Comparison of ENCODE assay signal across 9 cellular contexts in genomic region chr6:148342146-148343027, GRCh38. TPM values are rescaled to one million over a fixed set of nuclear protein-coding genes. Genes with fewer than 3 reads are reported as not detected.
DNase-seq lines count a peak whose midpoint lies in the region; FAIRE-seq and TF ChIP-seq lines count a peak whose summit lies in the region.
"Had no signal": no experiment of that assay in that cellular context is flagged by ENCODE, and none has a peak within 500 bp of the region (broad histone marks: within the 10 kb centered on the region; RNA-seq: fewer than 3 reads in every experiment).

SASH1 (plus strand) TSS chr6:148342838; CDS start chr6:148343068, 230 bp downstream.

- H3K4me1 ChIP-seq in ES-I3 (ENCODE audit: insufficient read depth, low read length) (peaks cover 39% of the 10 kb centered on the region), spleen (peaks cover 0 to 26% (median 14%) of the 10 kb centered on the region in 6 donors)

- no peaks in the 10 kb centered on the region for H3K9me3 Mint-ChIP-seq in T-helper 1 cell treated with Interleukin-12 subunit alpha and Interleukin-12 subunit beta and Interleukin-4 antibody, amounts not matched to agents 30 μg/mL and 1 μg/mL, for 36 hours

- no peaks in the 10 kb centered on the region for H3K36me3 ChIP-seq in ES-I3 (ENCODE audit: insufficient read depth, low read length)
- H3K36me3 ChIP-seq in spleen = no peaks in the 10 kb centered on the region

- no peak for FAIRE-seq in H54 (lab: Jason Lieb, UNC)
- FAIRE-seq: islet of Langerhans had no signal

- peaks cover 56% of the 10 kb centered on the region for H3K27me3 Mint-ChIP-seq in T-helper 1 cell treated with Interleukin-12 subunit alpha and Interleukin-12 subunit beta and Interleukin-4 antibody, amounts not matched to agents 30 μg/mL and 1 μg/mL, for 36 hours (ENCODE audit: low read depth)

- WGBS in spleen, 5 donors = 1 to 6% (median 2%) methylated on average over 39 to 69 of the region's 69 CpGs

- TF ChIP-seq POLR2A in H54 (IDR thresholded peaks at IDR 0.05; ENCODE audit: low read depth, low read length) (peak; percentile 47), spleen (IDR thresholded peaks at IDR 0.05) (no peak)

- peaks cover 11% of the 10 kb centered on the region for H3K4me1 Mint-ChIP-seq in T-helper 1 cell treated with Interleukin-12 subunit alpha and Interleukin-12 subunit beta and Interleukin-4 antibody, amounts not matched to agents 30 μg/mL and 1 μg/mL, for 36 hours (ENCODE audit: low read depth)

- H3K4me3 ChIP-seq in spleen = peak within 1 kb of the TSS; percentile 26 to 74 (median 46)

- peak within 1 kb of the TSS; percentile 84 for H3K4me3 Mint-ChIP-seq in T-helper 1 cell treated with Interleukin-12 subunit alpha and Interleukin-12 subunit beta and Interleukin-4 antibody, amounts not matched to agents 30 μg/mL and 1 μg/mL, for 36 hours

- peak within 1 kb of the TSS; percentile 82 for H3K9ac ChIP-seq in ES-I3 (ENCODE audit: low read depth, low read length)

- H3K9me3 ChIP-seq in ES-I3 (ENCODE audit: control insufficient read depth, insufficient read depth, low read length) = no peaks in the 10 kb centered on the region
- H3K9me3 ChIP-seq in spleen = no peaks in the 10 kb centered on the region

- peaks cover 7% of the 10 kb centered on the region for H3K36me3 Mint-ChIP-seq in T-helper 1 cell treated with Interleukin-12 subunit alpha and Interleukin-12 subunit beta and Interleukin-4 antibody, amounts not matched to agents 30 μg/mL and 1 μg/mL, for 36 hours (ENCODE audit: low read depth)

- H3K27me3 ChIP-seq in layer of hippocampus (ENCODE audit: control insufficient read depth, insufficient read depth, low read length) (no peaks in the 10 kb centered on the region), spleen (replicated peaks in 1 of 7) (peaks cover 0 to 60% (median 5%) of the 10 kb centered on the region in 7 donors)

- TF ChIP-seq CTCF in spleen (IDR thresholded peaks at IDR 0.05 in 8 of 11, conservative IDR thresholded peaks at IDR 0.05 in 3 of 11) = no peak

- H3K27ac Mint-ChIP-seq in T-helper 1 cell treated with Interleukin-12 subunit alpha and Interleukin-12 subunit beta and Interleukin-4 antibody, amounts not matched to agents 30 μg/mL and 1 μg/mL, for 36 hours = peak within 1 kb of the TSS; percentile 52

- DNase-seq in H54 (ENCODE audit: insufficient read length, low spot score) (peak; percentile 66), M059J (ENCODE audit: low read depth) (peak; percentile 89), dermis blood vessel endothelial cell (peak; percentile 89), spleen (peak; percentile 76), NCI-H345 (lab: John Stamatoyannopoulos, UW) (no peak)

- H3K27ac ChIP-seq in layer of hippocampus (ENCODE audit: low read depth, low read length) (peak within 1 kb of the TSS; percentile 96), spleen (peak within 1 kb of the TSS; percentile 54 to 90 (median 80))

- intact Hi-C loops in spleen (cut with DNase I; ENCODE audit: low total_unique reads) = no loop called here

RNA-seq across cellular contexts. Expression of gene SASH1, which starts in this region (rescaled TPM):
- 4.9 and 11.5 TPM in 2 replicates for total RNA-seq in M059J (2014; rRNA removed; shearing (Covaris generic))
- total RNA-seq in dermis blood vessel endothelial cell (112 and 160 TPM in 2 replicates), spleen (100 to 1,000 TPM in 1 of 7 donors, 10 to 100 TPM in 6; 44.9 to 103 (median 65.7) TPM)
- 1 to 10 TPM; 3.9 to 7.7 (median 4.5) TPM for polyA plus RNA-seq in spleen
